ENCODE assay signal across 10 cellular contexts in genomic region chr1:206895837-206896242, GRCh38. TPM values are rescaled to one million over a fixed set of nuclear protein-coding genes. Genes with fewer than 3 reads are reported as not detected.
A peak's percentile ranks its signal among the peaks of the same experiment; 100 is the strongest.
DNase-seq lines count a peak whose midpoint lies in the region; ATAC-seq and TF ChIP-seq lines count a peak whose summit lies in the region.
"Had no signal": no experiment of that assay in that cellular context is flagged by ENCODE, and none has a peak within 500 bp of the region (broad histone marks: within the 10 kb centered on the region; RNA-seq: fewer than 3 reads in every experiment).

No MANE protein-coding gene starts in this region.

- H4K20me1 ChIP-seq in osteoblast (ENCODE audit: insufficient read depth, low read length), result no peaks in the 10 kb centered on the region

- H3K27me3 ChIP-seq in osteoblast (ENCODE audit: insufficient read depth, low read length), result no peaks in the 10 kb centered on the region
- peaks cover 4% of the 10 kb centered on the region for H3K27me3 ChIP-seq in suprapubic skin
- H3K27me3 ChIP-seq: colonic mucosa had no signal

- H3K27ac ChIP-seq in osteoblast (ENCODE audit: low read depth, low read length) (peak overlapping the region; percentile 58), suprapubic skin (no peak overlapping the region)
- H3K27ac ChIP-seq: colonic mucosa had no signal

- H3K4me1 ChIP-seq in osteoblast (ENCODE audit: insufficient read depth, low read length) (peaks cover 63% of the 10 kb centered on the region), suprapubic skin (peaks cover 15% of the 10 kb centered on the region)
- H3K4me1 ChIP-seq: colonic mucosa had no signal

- intact Hi-C loops in sciatic nerve (cut with DNase I), result no loop called here

- TF ChIP-seq EP300 in suprapubic skin (IDR thresholded peaks at IDR 0.05), result no peak

- H3K36me3 ChIP-seq in osteoblast (ENCODE audit: insufficient read depth, low read length) (no peaks in the 10 kb centered on the region), suprapubic skin (no peaks in the 10 kb centered on the region)
- H3K36me3 ChIP-seq: colonic mucosa had no signal

- H3K9me3 ChIP-seq in osteoblast (ENCODE audit: low read depth, low read length) (no peaks in the 10 kb centered on the region), suprapubic skin (no peaks in the 10 kb centered on the region)
- H3K9me3 ChIP-seq: colonic mucosa had no signal

- no peak overlapping the region for H3K4me3 ChIP-seq in cardiac fibroblast (replicated peaks in 1 of 2; ENCODE audit: low read depth in 2 of 2, low read length in 2 of 2)
- H3K4me3 ChIP-seq in osteoblast (ENCODE audit: insufficient read depth, low read length), result no peak overlapping the region
- H3K4me3 ChIP-seq in suprapubic skin, result no peak overlapping the region
- H3K4me3 ChIP-seq: colonic mucosa had no signal

- peak overlapping the region; percentile 11 for H2AFZ ChIP-seq in osteoblast (ENCODE audit: low read length)

- TF ChIP-seq POLR2A in suprapubic skin (IDR thresholded peaks at IDR 0.05), result no peak

- no peaks in the 10 kb centered on the region for H3K79me2 ChIP-seq in osteoblast (ENCODE audit: insufficient read depth, low read length)

- no peak for TF ChIP-seq CTCF in cardiac fibroblast (IDR thresholded peaks at IDR 0.05; ENCODE audit: low read depth, low read length)
- TF ChIP-seq CTCF in osteoblast (IDR thresholded peaks at IDR 0.05; ENCODE audit: extremely low read depth, low read depth, low read length), result no peak
- TF ChIP-seq CTCF in suprapubic skin (IDR thresholded peaks at IDR 0.05), result no peak

- 25% methylated on average over 3 of the region's 3 CpGs for WGBS in suprapubic skin

- H3K4me2 ChIP-seq in osteoblast (ENCODE audit: insufficient read depth, low read length), result no peak overlapping the region

- peak; percentile 89 for DNase-seq in DMS53 treated with DMSO at 0.1 percent for 48 hours (lab: John Stamatoyannopoulos, UW; ENCODE audit: unreplicated experiment)
- peak; percentile 62 for DNase-seq in NCI-H1694 (lab: John Stamatoyannopoulos, UW)
- DNase-seq in cardiac fibroblast (ENCODE audit: low read depth in 2 of 2), result peak; percentile 82 to 92
- no peak for DNase-seq in osteoblast (ENCODE audit: insufficient read length, low spot score, missing footprints)
- no peak for DNase-seq in suprapubic skin (ENCODE audit: low spot score in 2 of 2)
- DNase-seq in T-helper 9 cell, result no peak
- DNase-seq in sciatic nerve (ENCODE audit: low spot score), result no peak
- DNase-seq: colonic mucosa; stimulated activated naive B cell treated with anti-CD40 and anti-IgM and Interleukin-4, amounts not matched to agents 10 μg/mL and 1 μg/mL and 100 μg/mL, for 72 hours had no signal

- no peak for ATAC-seq in sciatic nerve
- ATAC-seq: stimulated activated naive B cell treated with anti-CD40 and anti-IgM and Interleukin-4, amounts not matched to agents 10 μg/mL and 1 μg/mL and 100 μg/mL, for 72 hours had no signal

RNA-seq across cellular contexts. Expression of gene IL24, which starts 1.4 kb away (rescaled TPM):
- total RNA-seq in osteoblast (not detected in 2 replicates), suprapubic skin (not detected), sciatic nerve (not detected)
- total RNA-seq: colonic mucosa, skeletal muscle tissue had no signal

RNA-seq across cellular contexts. Expression of gene FCMR, which starts 25.9 kb away (rescaled TPM):
- 0.29 TPM in 1 of 2 replicates, not detected in the other for total RNA-seq in osteoblast
- total RNA-seq in suprapubic skin, result 1 to 10 TPM in 3 of 4 donors, under 1 TPM in 1; 0.39 to 2.9 (median 2.2) TPM
- total RNA-seq in sciatic nerve, result 5.0 TPM

RNA-seq across cellular contexts. Expression of gene IL20, which starts 30.4 kb away (rescaled TPM):
- total RNA-seq in osteoblast (not detected in 2 replicates), suprapubic skin (1 to 10 TPM in 2 of 4 donors, under 1 TPM in 1, not detected in 1; 0.76 to 1.4 (median 1.0) TPM), sciatic nerve (not detected)
- total RNA-seq: colonic mucosa, skeletal muscle tissue had no signal

RNA-seq across cellular contexts. Expression of gene PIGR, which starts 50.4 kb away (rescaled TPM):
- total RNA-seq in osteoblast (not detected in 2 replicates), suprapubic skin (1 to 10 TPM in 3 of 4 donors, under 1 TPM in 1; 0.49 to 6.4 (median 2.3) TPM), sciatic nerve (0.49 TPM)

Comparison
In these comparisons a context has a peak if more than half of its experiments do, and no peak if none do; other contexts are left out.
1. DNase-seq: peak in DMS53 treated with DMSO at 0.1 percent for 48 hours (single experiment), NCI-H1694 (single experiment) and cardiac fibroblast (2 of 2); none in osteoblast (single experiment), suprapubic skin (0 of 2), T-helper 9 cell (single experiment) and sciatic nerve (single experiment).